11 cellular contexts compared by ENCODE assay signal in the genomic region with DNA sequence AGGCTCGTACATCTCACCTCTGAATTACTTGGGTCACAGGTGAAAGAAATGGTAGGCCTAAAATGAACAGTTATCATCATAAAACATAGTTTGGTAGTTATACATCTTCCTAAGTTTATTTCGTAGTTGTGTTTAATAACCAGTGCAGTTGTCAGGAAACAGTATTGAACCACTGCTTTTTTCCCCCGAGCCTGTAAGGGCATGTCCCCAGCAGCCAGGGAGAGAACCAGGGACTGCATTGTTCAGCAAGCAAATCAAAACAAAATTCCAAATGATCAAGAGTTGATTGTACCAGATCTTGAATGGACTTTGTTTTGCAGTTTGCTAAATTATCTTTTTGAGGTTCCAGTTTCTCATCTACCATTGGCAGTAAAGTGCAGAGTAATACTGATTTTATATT. TPM values are rescaled to one million over a fixed set of nuclear protein-coding genes. Genes with fewer than 3 reads are reported as not detected.
A peak's percentile ranks its signal among the peaks of the same experiment; 100 is the strongest.
DNase-seq lines count a peak whose midpoint lies in the region; ATAC-seq and TF ChIP-seq lines count a peak whose summit lies in the region.
"Had no signal": no experiment of that assay in that cellular context is flagged by ENCODE, and none has a peak within 500 bp of the region (broad histone marks: within the 10 kb centered on the region; RNA-seq: fewer than 3 reads in every experiment).

No MANE protein-coding gene starts in this region.

- 52 to 66% (median 56%) methylated on average over 3 of the region's 3 CpGs for WGBS in psoas muscle, 3 donors

- H3K9me3 ChIP-seq in HCT116 (ENCODE audit: control insufficient read depth in 1 of 2, insufficient read depth in 1 of 2, low read depth in 1 of 2, low read length in 2 of 2) (no peaks in the 10 kb centered on the region), RWPE2 (ENCODE audit: severe bottlenecking) (no peaks in the 10 kb centered on the region), endocrine pancreas (ENCODE audit: control insufficient read depth, low read length) (no peaks in the 10 kb centered on the region), psoas muscle (no peaks in the 10 kb centered on the region)
- H3K9me3 ChIP-seq: esophagus muscularis mucosa, left lung had no signal

- H3K4me3 ChIP-seq in HCT116 (replicated peaks in 1 of 2; ENCODE audit: low read depth in 1 of 2, low read length in 2 of 2) (no peak overlapping the region), RWPE2 (ENCODE audit: severe bottlenecking) (no peak overlapping the region), endocrine pancreas (ENCODE audit: control insufficient read depth, insufficient read depth, low read length) (peak overlapping the region; percentile 81), psoas muscle (peak overlapping the region; percentile 96)

- no peak for TF ChIP-seq POLR2A in HCT116 (IDR thresholded peaks at IDR 0.05; ENCODE audit: borderline replicate concordance, extremely low read depth, insufficient read depth, insufficient read length)

- TF ChIP-seq RAD21 in HCT116 (IDR thresholded peaks at IDR 0.05; ENCODE audit: low read depth) = no peak

- no peaks in the 10 kb centered on the region for H3K9me2 ChIP-seq in HCT116 (ENCODE audit: insufficient read depth)

- TF ChIP-seq CTCF in HCT116 (IDR thresholded peaks at IDR 0.05 in 2 of 3, conservative IDR thresholded peaks at IDR 0.05 in 1 of 3; ENCODE audit: borderline replicate concordance in 1 of 3, insufficient read depth in 1 of 3, low read depth in 2 of 3, low read length in 2 of 3) = no peak
- TF ChIP-seq CTCF in RWPE2 (IDR thresholded peaks at IDR 0.05; ENCODE audit: poor library complexity, severe bottlenecking) = no peak
- no peak for TF ChIP-seq CTCF in psoas muscle (IDR thresholded peaks at IDR 0.05)

- POLR2A ChIA-PET in HCT116 (lab: Charles Lee) = no interaction called here

- peaks cover 78% of the 10 kb centered on the region for H3K79me2 ChIP-seq in HCT116 (ENCODE audit: insufficient read depth, low read length)

- no TSS peak for BruUV-seq in HCT116 (replicated peaks; lab: Mats Ljungman, UMichigan)

- intact Hi-C loops in HCT116 (cut with micrococcal nuclease) (no loop called here), psoas muscle (cut with DNase I) (no loop called here)

- CTCF ChIA-PET in HCT116 (lab: Charles Lee) = no interaction called here

- peak overlapping the region; percentile 91; the same call in 1 of the 2 replicates for H3K4me2 ChIP-seq in HCT116 (ENCODE audit: low read length)

- H3K36me3 ChIP-seq in HCT116 (ENCODE audit: control insufficient read depth in 1 of 2, insufficient read depth in 2 of 2, low read length in 2 of 2) (peaks cover 2 to 41% of the 10 kb centered on the region in 2 experiments; a peak in 1 of 4 replicates), RWPE2 (ENCODE audit: low read depth) (peaks cover 64% of the 10 kb centered on the region), endocrine pancreas (ENCODE audit: control insufficient read depth, insufficient read depth, low read length) (no peaks in the 10 kb centered on the region), psoas muscle (ENCODE audit: insufficient read depth in 1 of 2, low read depth in 1 of 2) (peaks cover 0 to 26% of the 10 kb centered on the region in 2 donors)

- peaks cover 53% of the 10 kb centered on the region; the same call in 1 of the 2 replicates for H4K20me1 ChIP-seq in HCT116 (ENCODE audit: insufficient read depth)

- H2AFZ ChIP-seq in HCT116 (ENCODE audit: low read depth, low read length, poor library complexity, severe bottlenecking) = no peak overlapping the region

- no peak overlapping the region for H3K9ac ChIP-seq in HCT116 (ENCODE audit: low read length)
- H3K9ac ChIP-seq in endocrine pancreas (ENCODE audit: control insufficient read depth, insufficient read depth, low read length) = peak overlapping the region; percentile 38

- no peaks in the 10 kb centered on the region for H3K27me3 ChIP-seq in HCT116 (ENCODE audit: insufficient read depth, low read length)
- H3K27me3 ChIP-seq in RWPE2 (ENCODE audit: insufficient read depth, poor library complexity, severe bottlenecking) = no peaks in the 10 kb centered on the region
- no peaks in the 10 kb centered on the region for H3K27me3 ChIP-seq in endocrine pancreas (ENCODE audit: control insufficient read depth, insufficient read depth, low read length)
- H3K27me3 ChIP-seq in psoas muscle (ENCODE audit: insufficient read depth in 3 of 3, low read length in 2 of 3) = no peaks in the 10 kb centered on the region
- H3K27me3 ChIP-seq: esophagus muscularis mucosa, left lung had no signal

- RAD21 ChIA-PET in HCT116 (lab: Charles Lee; ENCODE audit: low non-redundant PET in 1 of 2, low total read pairs in 2 of 2, uncharacterized antibody in 2 of 2, unreplicated experiment in 2 of 2) = no interaction called here

- no peak for DNase-seq in HCT116 (ENCODE audit: low read depth, low spot score)
- no peak for DNase-seq in RWPE2 (ENCODE audit: low spot score)
- DNase-seq in psoas muscle = no peak
- no peak for DNase-seq in GDM1 (lab: John Stamatoyannopoulos, UW)
- no peak for DNase-seq in amniotic stem cell (lab: John Stamatoyannopoulos, UW)
- DNase-seq: activated gamma-delta T cell, left lung, NCI-H2081 treated with DMSO at 0.1 percent for 48 hours had no signal

- ATAC-seq in HCT116 (no peak), RWPE2 (ENCODE audit: low read depth) (no peak), psoas muscle (no peak), GM19328 (IDR thresholded peaks at IDR 0.05; ENCODE audit: unreplicated experiment) (no peak)
- ATAC-seq: left lung had no signal

- peaks cover 63 to 88% of the 10 kb centered on the region in 2 experiments for H3K4me1 ChIP-seq in HCT116 (ENCODE audit: control insufficient read depth in 1 of 2, insufficient read depth in 2 of 2, low read length in 2 of 2)
- H3K4me1 ChIP-seq in RWPE2 (ENCODE audit: insufficient read depth, poor library complexity, severe bottlenecking) = peaks cover 28% of the 10 kb centered on the region
- H3K4me1 ChIP-seq in endocrine pancreas (ENCODE audit: control insufficient read depth, insufficient read depth, low read length) = peaks cover 20% of the 10 kb centered on the region
- H3K4me1 ChIP-seq in psoas muscle = peaks cover 69% of the 10 kb centered on the region

- no peak overlapping the region for H3K27ac ChIP-seq in HCT116 (ENCODE audit: low read depth, low read length)
- H3K27ac ChIP-seq in RWPE2 (ENCODE audit: poor library complexity, severe bottlenecking) = peak overlapping the region; percentile 76
- peak overlapping the region; percentile 74 for H3K27ac ChIP-seq in psoas muscle

TF ChIP-seq in HCT116, 20 proteins besides CTCF, POLR2A, EP300 and RAD21:
- TF ChIP-seq CEBPB (IDR thresholded peaks at IDR 0.05; ENCODE audit: low read depth) (no peak), POLR2AphosphoS5 (IDR thresholded peaks at IDR 0.05; ENCODE audit: low read depth, low read length) (no peak), ZFX (IDR thresholded peaks at IDR 0.05) (no peak), ELF1 (IDR thresholded peaks at IDR 0.05; ENCODE audit: borderline replicate concordance, low read depth) (no peak), YY1 (IDR thresholded peaks at IDR 0.05; ENCODE audit: extremely low read depth, insufficient replicate concordance, low read depth, low read length) (no peak), FOSL1 (IDR thresholded peaks at IDR 0.05; ENCODE audit: low read depth) (no peak), EZH2 (IDR thresholded peaks at IDR 0.05) (no peak), EGR1 (IDR thresholded peaks at IDR 0.05; ENCODE audit: low read depth) (no peak), CBX3 (IDR thresholded peaks at IDR 0.05; ENCODE audit: low read depth) (no peak), SIN3A (IDR thresholded peaks at IDR 0.05; ENCODE audit: low read depth) (no peak)
- TF ChIP-seq, protein P1, sequence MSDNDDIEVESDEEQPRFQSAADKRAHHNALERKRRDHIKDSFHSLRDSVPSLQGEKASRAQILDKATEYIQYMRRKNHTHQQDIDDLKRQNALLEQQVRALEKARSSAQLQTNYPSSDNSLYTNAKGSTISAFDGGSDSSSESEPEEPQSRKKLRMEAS (IDR thresholded peaks at IDR 0.05) = no peak
- TF ChIP-seq, protein P2, sequence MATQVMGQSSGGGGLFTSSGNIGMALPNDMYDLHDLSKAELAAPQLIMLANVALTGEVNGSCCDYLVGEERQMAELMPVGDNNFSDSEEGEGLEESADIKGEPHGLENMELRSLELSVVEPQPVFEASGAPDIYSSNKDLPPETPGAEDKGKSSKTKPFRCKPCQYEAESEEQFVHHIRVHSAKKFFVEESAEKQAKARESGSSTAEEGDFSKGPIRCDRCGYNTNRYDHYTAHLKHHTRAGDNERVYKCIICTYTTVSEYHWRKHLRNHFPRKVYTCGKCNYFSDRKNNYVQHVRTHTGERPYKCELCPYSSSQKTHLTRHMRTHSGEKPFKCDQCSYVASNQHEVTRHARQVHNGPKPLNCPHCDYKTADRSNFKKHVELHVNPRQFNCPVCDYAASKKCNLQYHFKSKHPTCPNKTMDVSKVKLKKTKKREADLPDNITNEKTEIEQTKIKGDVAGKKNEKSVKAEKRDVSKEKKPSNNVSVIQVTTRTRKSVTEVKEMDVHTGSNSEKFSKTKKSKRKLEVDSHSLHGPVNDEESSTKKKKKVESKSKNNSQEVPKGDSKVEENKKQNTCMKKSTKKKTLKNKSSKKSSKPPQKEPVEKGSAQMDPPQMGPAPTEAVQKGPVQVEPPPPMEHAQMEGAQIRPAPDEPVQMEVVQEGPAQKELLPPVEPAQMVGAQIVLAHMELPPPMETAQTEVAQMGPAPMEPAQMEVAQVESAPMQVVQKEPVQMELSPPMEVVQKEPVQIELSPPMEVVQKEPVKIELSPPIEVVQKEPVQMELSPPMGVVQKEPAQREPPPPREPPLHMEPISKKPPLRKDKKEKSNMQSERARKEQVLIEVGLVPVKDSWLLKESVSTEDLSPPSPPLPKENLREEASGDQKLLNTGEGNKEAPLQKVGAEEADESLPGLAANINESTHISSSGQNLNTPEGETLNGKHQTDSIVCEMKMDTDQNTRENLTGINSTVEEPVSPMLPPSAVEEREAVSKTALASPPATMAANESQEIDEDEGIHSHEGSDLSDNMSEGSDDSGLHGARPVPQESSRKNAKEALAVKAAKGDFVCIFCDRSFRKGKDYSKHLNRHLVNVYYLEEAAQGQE (IDR thresholded peaks at IDR 0.05; ENCODE audit: low read depth) = no peak

RNA-seq across cellular contexts. Expression of gene EIF4H, which starts 2.4 kb away (rescaled TPM):
- total RNA-seq in HCT116 (2021; ENCODE audit: unreplicated experiment) = 384 TPM
- 300 and 343 TPM in 2 replicates for polyA plus RNA-seq in HCT116 (2012)
- 100 to 1,000 TPM; 223 to 327 (median 284) TPM for total RNA-seq in psoas muscle
- polyA plus RNA-seq in psoas muscle = 100 to 1,000 TPM; 196 to 263 (median 221) TPM

RNA-seq across cellular contexts. Expression of gene LAT2, which starts 33.3 kb away (rescaled TPM):
- 9.4 TPM for total RNA-seq in HCT116 (2021; ENCODE audit: unreplicated experiment)
- 19.4 and 22.7 TPM in 2 replicates for polyA plus RNA-seq in HCT116 (2012)
- 1 to 10 TPM; 1.9 to 3.3 (median 2.7) TPM for total RNA-seq in psoas muscle
- polyA plus RNA-seq in psoas muscle = 1 to 10 TPM; 1.2 to 3.4 (median 2.9) TPM

Comparison
In these comparisons a context has a peak if more than half of its experiments do, and no peak if none do; other contexts are left out.
1. H3K4me3 ChIP-seq: peak in endocrine pancreas (single experiment) and psoas muscle (single experiment); none in HCT116 (0 of 2) and RWPE2 (single experiment).